In genomic region chr7:1569833-1570632, GRCh38 we compare ENCODE assay signal across 8 cellular contexts. TPM values are rescaled to one million over a fixed set of nuclear protein-coding genes. Genes with fewer than 3 reads are reported as not detected.
DNase-seq lines count a peak whose midpoint lies in the region; ATAC-seq and TF ChIP-seq lines count a peak whose summit lies in the region.

Gene PSMG3 (minus strand): TSS chr7:1570032. CDS start chr7:1569339, 693 bp downstream.

- H3K4me1 Mint-ChIP-seq in CD4-positive, CD25-positive, alpha-beta regulatory T cell = peaks cover 6 to 37% (median 13%) of the 10 kb centered on the region in 4 donors
- H3K4me1 Mint-ChIP-seq in activated CD4-positive, alpha-beta memory T cell treated with anti-CD3 and anti-CD28 coated beads, Interleukin-2, amount 10 ng/mL, durations not matched to agents 7 days and 5 days = peaks cover 42% of the 10 kb centered on the region

- peaks cover 13% of the 10 kb centered on the region for H3K36me3 ChIP-seq in CD4-positive, CD25-positive, alpha-beta regulatory T cell (ENCODE audit: control insufficient read depth, insufficient read depth, low read length)
- H3K36me3 ChIP-seq in lung (ENCODE audit: control insufficient read depth in 2 of 2, insufficient read depth in 2 of 2, low read length in 2 of 2) = peaks cover 0 to 18% of the 10 kb centered on the region in 2 donors

- H3K36me3 Mint-ChIP-seq in CD4-positive, CD25-positive, alpha-beta regulatory T cell = peaks cover 3% of the 10 kb centered on the region
- H3K36me3 Mint-ChIP-seq in activated CD4-positive, alpha-beta memory T cell treated with anti-CD3 and anti-CD28 coated beads, Interleukin-2, amount 10 ng/mL, durations not matched to agents 7 days and 5 days (ENCODE audit: low read depth) = peaks cover 28% of the 10 kb centered on the region

- no peaks in the 10 kb centered on the region for H3K27me3 Mint-ChIP-seq in CD4-positive, CD25-positive, alpha-beta regulatory T cell
- no peaks in the 10 kb centered on the region for H3K27me3 Mint-ChIP-seq in activated CD4-positive, alpha-beta memory T cell treated with anti-CD3 and anti-CD28 coated beads, Interleukin-2, amount 10 ng/mL, durations not matched to agents 7 days and 5 days

- peak; percentile 94 to 96 for ATAC-seq in CD4-positive, CD25-positive, alpha-beta regulatory T cell (ENCODE audit: low read depth in 2 of 2)
- ATAC-seq in GM19372 (IDR thresholded peaks at IDR 0.05; ENCODE audit: low read depth, unreplicated experiment) (peak; percentile 91), HG03521 (IDR thresholded peaks at IDR 0.05; ENCODE audit: unreplicated experiment) (peak; percentile 82), lung (ENCODE audit: insufficient read depth, low FRiP score) (peak; percentile 96)

- H3K4me3 ChIP-seq in CD4-positive, CD25-positive, alpha-beta regulatory T cell (ENCODE audit: low read depth, low read length) = peak within 1 kb of the TSS; percentile 66
- H3K4me3 ChIP-seq in lung = peak within 1 kb of the TSS; percentile 94

- 0 to 1% methylated on average over 58 to 95 of the region's 95 CpGs for WGBS in lung, 2 donors

- POLR2A ChIA-PET in activated CD4-positive, alpha-beta memory T cell treated with anti-CD3 and anti-CD28 coated beads, Interleukin-2, amount 10 ng/mL, durations not matched to agents 7 days and 5 days (lab: Charles Lee) = interaction anchor here (0.7 to 1.9 kb wide), 6 partner anchors 9 to 778 kb away, joined by 3 to 6 read pairs (median 4); partner anchors contain the start of gene INTS1

- H3K4me1 ChIP-seq in CD4-positive, CD25-positive, alpha-beta regulatory T cell (ENCODE audit: control insufficient read depth, insufficient read depth, low read length, poor library complexity, severe bottlenecking) = peaks cover 26% of the 10 kb centered on the region
- H3K4me1 ChIP-seq in lung (ENCODE audit: control insufficient read depth in 2 of 2, insufficient read depth in 2 of 2, low read length in 2 of 2) = peaks cover 0 to 5% of the 10 kb centered on the region in 2 donors

- no peaks in the 10 kb centered on the region for H3K27me3 ChIP-seq in CD4-positive, CD25-positive, alpha-beta regulatory T cell (ENCODE audit: control insufficient read depth, insufficient read depth, low read length)
- no peaks in the 10 kb centered on the region for H3K27me3 ChIP-seq in lung (ENCODE audit: control insufficient read depth, insufficient read depth)

- peak within 1 kb of the TSS; percentile 88 to 95 (median 92) for H3K4me3 Mint-ChIP-seq in CD4-positive, CD25-positive, alpha-beta regulatory T cell
- peak within 1 kb of the TSS; percentile 88 for H3K4me3 Mint-ChIP-seq in activated CD4-positive, alpha-beta memory T cell treated with anti-CD3 and anti-CD28 coated beads, Interleukin-2, amount 10 ng/mL, durations not matched to agents 7 days and 5 days

- CTCF ChIA-PET in activated CD4-positive, alpha-beta memory T cell treated with anti-CD3 and anti-CD28 coated beads, Interleukin-2, amount 10 ng/mL, durations not matched to agents 7 days and 5 days (lab: Charles Lee) = interaction anchor here (1.0 to 1.6 kb wide), 4 partner anchors 9 to 530 kb away, joined by 3 to 6 read pairs (median 4); no protein-coding TSS in a partner anchor

- TF ChIP-seq CTCF in lung (IDR thresholded peaks at IDR 0.05; ENCODE audit: control extremely low read depth, extremely low read depth) = no peak

- H3K9me3 ChIP-seq in CD4-positive, CD25-positive, alpha-beta regulatory T cell (ENCODE audit: control insufficient read depth in 2 of 2, low read length in 2 of 2) = no peaks in the 10 kb centered on the region
- H3K9me3 ChIP-seq in lung (ENCODE audit: control insufficient read depth in 2 of 2, insufficient read depth in 1 of 2, low read length in 1 of 2) = no peaks in the 10 kb centered on the region

- peak; percentile 75 to 95 (median 85) for DNase-seq in CD4-positive, CD25-positive, alpha-beta regulatory T cell
- DNase-seq in NCI-H82 (lab: John Stamatoyannopoulos, UW) = peak; percentile 93
- DNase-seq in activated CD4-positive, alpha-beta memory T cell treated with anti-CD3 and anti-CD28 coated beads, Interleukin-2, amount 10 ng/mL, durations not matched to agents 7 days and 5 days = peak; percentile 91
- DNase-seq in ecto neural progenitor cell (ENCODE audit: low spot score) = peak; percentile 90
- DNase-seq in lung (ENCODE audit: low spot score) = peak; percentile 89
- DNase-seq in stimulated activated CD4-positive, alpha-beta T cell treated with anti-CD3 and anti-CD28 coated beads, TNF-alpha, amount 100 ng/mL, for 24 hours (ENCODE audit: low read depth in 3 of 3) = peak; percentile 77 to 89 (median 83)

- peak within 1 kb of the TSS; percentile 85 to 90 (median 86) for H3K27ac Mint-ChIP-seq in CD4-positive, CD25-positive, alpha-beta regulatory T cell
- peak within 1 kb of the TSS; percentile 90 for H3K27ac Mint-ChIP-seq in activated CD4-positive, alpha-beta memory T cell treated with anti-CD3 and anti-CD28 coated beads, Interleukin-2, amount 10 ng/mL, durations not matched to agents 7 days and 5 days

- H3K27ac ChIP-seq in CD4-positive, CD25-positive, alpha-beta regulatory T cell (ENCODE audit: insufficient read depth, low read length, poor library complexity, severe bottlenecking) = peak within 1 kb of the TSS; percentile 79
- peak within 1 kb of the TSS; percentile 95 to 99 for H3K27ac ChIP-seq in lung (ENCODE audit: low read depth in 1 of 2, low read length in 1 of 2)

- H3K9me3 Mint-ChIP-seq in CD4-positive, CD25-positive, alpha-beta regulatory T cell = no peaks in the 10 kb centered on the region
- H3K9me3 Mint-ChIP-seq in activated CD4-positive, alpha-beta memory T cell treated with anti-CD3 and anti-CD28 coated beads, Interleukin-2, amount 10 ng/mL, durations not matched to agents 7 days and 5 days = no peaks in the 10 kb centered on the region

RNA-seq across cellular contexts. Expression of gene PSMG3, which starts in this region (rescaled TPM):
- total RNA-seq in CD4-positive, CD25-positive, alpha-beta regulatory T cell = 16.3 TPM
- polyA plus RNA-seq in CD4-positive, CD25-positive, alpha-beta regulatory T cell = 10 to 100 TPM; 41.2 to 47.8 (median 46.6) TPM
- total RNA-seq in activated CD4-positive, alpha-beta memory T cell treated with anti-CD3 and anti-CD28 coated beads, Interleukin-2, amount 10 ng/mL, durations not matched to agents 7 days and 5 days = 10 to 100 TPM; 32.7 to 34.9 TPM
- 10 to 100 TPM; 10.7 to 30.9 TPM for total RNA-seq in lung
- 10 to 100 TPM; 52.8 to 86.7 TPM for polyA plus RNA-seq in lung

Comparison
In these comparisons a context has a peak if more than half of its experiments do, and no peak if none do; other contexts are left out.
1. Peak in every context shown above with its lines: DNase-seq, ATAC-seq, H3K4me3 ChIP-seq and H3K27ac ChIP-seq.